8 cellular contexts compared by ENCODE assay signal in genomic region chr16:30534368-30535105, GRCh38. TPM values are rescaled to one million over a fixed set of nuclear protein-coding genes. Genes with fewer than 3 reads are reported as not detected.
DNase-seq lines count a peak whose midpoint lies in the region; ATAC-seq and TF ChIP-seq lines count a peak whose summit lies in the region.

Gene ZNF747 (minus strand): TSS chr16:30534858. CDS start chr16:30534679, 179 bp downstream.

- TF ChIP-seq CTCF in A673 (conservative IDR thresholded peaks at IDR 0.05; ENCODE audit: low read depth, low read length), result no peak

- H3K9me3 ChIP-seq in A673 (ENCODE audit: low read depth, low read length, poor library complexity, severe bottlenecking), result no peaks in the 10 kb centered on the region

- peaks cover 9% of the 10 kb centered on the region for H3K4me1 ChIP-seq in A673 (ENCODE audit: insufficient read depth, low read length, poor library complexity, severe bottlenecking)

- H3K27ac ChIP-seq in A673 (ENCODE audit: low read depth, low read length, poor library complexity, severe bottlenecking), result peak within 1 kb of the TSS; percentile 93

- POLR2A ChIA-PET in A673 (lab: Charles Lee; ENCODE audit: low non-redundant PET), result interaction anchor here (0.6 kb wide), 1 partner anchor 10 kb away, joined by 4 read pairs; no protein-coding TSS in a partner anchor
- POLR2A ChIA-PET in activated CD4-positive, alpha-beta T cell treated with anti-CD3 and anti-CD28 coated beads for 36 hours (lab: Charles Lee), result interaction anchor here (0.6 to 3.2 kb wide), 10 partner anchors 16 to 894 kb away, joined by 3 to 30 read pairs (median 5); partner anchors contain the start of genes DCTPP1, PRR14, ZNF688 and ZNF689

- BruUV-seq in A673 (replicated peaks; lab: Mats Ljungman, UMichigan), result TSS peak; percentile 54

- no peaks in the 10 kb centered on the region for H3K27me3 ChIP-seq in A673 (replicated peaks; ENCODE audit: insufficient read depth, low read depth, low read length, poor library complexity)

- DNase-seq in A673 (ENCODE audit: low spot score) (peak; percentile 90), NCI-H510A treated with DMSO at 0.1 percent for 48 hours (lab: John Stamatoyannopoulos, UW) (peak; percentile 95), cerebellum (ENCODE audit: low spot score) (peak; percentile 95), kidney tubule cell (ENCODE audit: low spot score) (peak; percentile 90)
- peak; percentile 95 for DNase-seq in activated CD4-positive, alpha-beta T cell treated with anti-CD3 and anti-CD28 coated beads for 36 hours
- peak; percentile 78 to 81 for DNase-seq in stimulated activated CD4-positive, alpha-beta T cell treated with anti-CD3 and anti-CD28 coated beads, Interleukin-1b, Interleukin-23, amount 100 ng/mL, for 1 hour (ENCODE audit: low read depth in 2 of 2)

- ATAC-seq in GM18867 (IDR thresholded peaks at IDR 0.05; ENCODE audit: unreplicated experiment) (peak; percentile 70), HG03354 (IDR thresholded peaks at IDR 0.05; ENCODE audit: poor library complexity, severe bottlenecking, unreplicated experiment) (peak; percentile 63)
- ATAC-seq in activated CD4-positive, alpha-beta T cell treated with anti-CD3 and anti-CD28 coated beads for 36 hours, result peak; percentile 80

- peaks cover 44% of the 10 kb centered on the region for H3K4me1 Mint-ChIP-seq in activated CD4-positive, alpha-beta T cell treated with anti-CD3 and anti-CD28 coated beads for 36 hours

- peak within 1 kb of the TSS; percentile 100 for H3K27ac Mint-ChIP-seq in activated CD4-positive, alpha-beta T cell treated with anti-CD3 and anti-CD28 coated beads for 36 hours

- no peaks in the 10 kb centered on the region for H3K9me3 Mint-ChIP-seq in activated CD4-positive, alpha-beta T cell treated with anti-CD3 and anti-CD28 coated beads for 36 hours (ENCODE audit: low read depth)

- intact Hi-C loops in A673 (cut with micrococcal nuclease; ENCODE audit: unreplicated experiment), result loop anchor here (1.0 kb wide), 1 partner anchor 24 kb away; the partner anchor contains the start of gene ZNF764
- intact Hi-C loops in activated CD4-positive, alpha-beta T cell treated with anti-CD3 and anti-CD28 coated beads for 36 hours (cut with DNase I, micrococcal nuclease), result loop anchor here (1.0 to 5.0 kb wide), 17 partner anchors 8 to 164 kb away; partner anchors contain the start of genes DCTPP1 (in 2 of the 2), FBRS (in 2 of the 2), ZNF688 (in 2 of the 2) and ZNF764 (in 2 of the 2)

- no peaks in the 10 kb centered on the region for H3K27me3 Mint-ChIP-seq in activated CD4-positive, alpha-beta T cell treated with anti-CD3 and anti-CD28 coated beads for 36 hours

- peaks cover 51% of the 10 kb centered on the region for H3K36me3 Mint-ChIP-seq in activated CD4-positive, alpha-beta T cell treated with anti-CD3 and anti-CD28 coated beads for 36 hours (ENCODE audit: low read depth)

- peak within 1 kb of the TSS; percentile 91 for H3K4me3 Mint-ChIP-seq in activated CD4-positive, alpha-beta T cell treated with anti-CD3 and anti-CD28 coated beads for 36 hours

- peaks cover 18% of the 10 kb centered on the region for H3K36me3 ChIP-seq in A673 (ENCODE audit: insufficient read depth, low read length, poor library complexity, severe bottlenecking)

- peak within 1 kb of the TSS; percentile 70 for H3K4me3 ChIP-seq in A673 (ENCODE audit: low read depth, low read length, poor library complexity, severe bottlenecking)

- CTCF ChIA-PET in A673 (lab: Charles Lee), result interaction anchor here (0.6 kb wide), 1 partner anchor 34 kb away, joined by 3 read pairs; no protein-coding TSS in a partner anchor
- CTCF ChIA-PET in activated CD4-positive, alpha-beta T cell treated with anti-CD3 and anti-CD28 coated beads for 36 hours (lab: Charles Lee), result interaction anchor here (0.6 to 3.2 kb wide), 19 partner anchors 11 to 104 kb away, joined by 3 to 30 read pairs (median 7); partner anchors contain the start of genes DCTPP1, SEPHS2, ZNF764 and ZNF785

RNA-seq across cellular contexts. Expression of gene ZNF747, which starts in this region (rescaled TPM):
- total RNA-seq in A673 (2021) (10.6 and 12.7 TPM in 2 replicates), cerebellum (9.9 TPM)
- total RNA-seq in activated CD4-positive, alpha-beta T cell treated with anti-CD3 and anti-CD28 coated beads for 36 hours, result 1 to 10 TPM; 6.3 to 8.0 TPM

Comparison
In these comparisons a context has a peak if more than half of its experiments do, and no peak if none do; other contexts are left out.
1. Peak in every context shown above with its lines: DNase-seq, ATAC-seq, H3K4me3 ChIP-seq and H3K27ac ChIP-seq.